Comparison of ENCODE assay signal across 28 cellular contexts in genomic region chr2:126300348-126300747, GRCh38.
"Had no signal": no experiment of that assay in that cellular context is flagged by ENCODE, and none has a peak within 500 bp of the region (broad histone marks: within the 10 kb centered on the region; RNA-seq: fewer than 3 reads in every experiment).

No MANE protein-coding gene starts in this region.

- H3K36me3 ChIP-seq: adrenal gland, breast epithelium, SJSA1 had no signal

- H3K9me3 ChIP-seq: adrenal gland, body of pancreas, breast epithelium, SJSA1, SK-N-SH had no signal

- H3K36me3 Mint-ChIP-seq: activated naive CD8-positive, alpha-beta T cell treated with anti-CD3 and anti-CD28 coated beads, Interleukin-2, amount 10 ng/mL, durations not matched to agents 7 days and 5 days had no signal

- H3K4me1 Mint-ChIP-seq: activated CD4-positive, alpha-beta memory T cell treated with anti-CD3 and anti-CD28 coated beads, Interleukin-2, amount 10 ng/mL, durations not matched to agents 7 days and 5 days; activated naive CD8-positive, alpha-beta T cell treated with anti-CD3 and anti-CD28 coated beads, Interleukin-2, amount 10 ng/mL, durations not matched to agents 7 days and 5 days had no signal

- H3K9me3 Mint-ChIP-seq: activated naive CD8-positive, alpha-beta T cell treated with anti-CD3 and anti-CD28 coated beads, Interleukin-2, amount 10 ng/mL, durations not matched to agents 7 days and 5 days; T-helper 1 cell treated with Interleukin-12 subunit alpha and Interleukin-12 subunit beta and Interleukin-4 antibody, amounts not matched to agents 30 μg/mL and 1 μg/mL, for 36 hours; T-helper 2 cell treated with Interferon-gamma antibody and Interleukin-4, amounts not matched to agents 5 μg/mL and 100 μg/mL, for 36 hours had no signal

- H3K4me3 Mint-ChIP-seq: activated CD4-positive, alpha-beta memory T cell treated with anti-CD3 and anti-CD28 coated beads, Interleukin-2, amount 10 ng/mL, durations not matched to agents 7 days and 5 days; activated naive CD8-positive, alpha-beta T cell treated with anti-CD3 and anti-CD28 coated beads, Interleukin-2, amount 10 ng/mL, durations not matched to agents 7 days and 5 days; T-helper 1 cell treated with Interleukin-12 subunit alpha and Interleukin-12 subunit beta and Interleukin-4 antibody, amounts not matched to agents 30 μg/mL and 1 μg/mL, for 36 hours; T-helper 2 cell treated with Interferon-gamma antibody and Interleukin-4, amounts not matched to agents 5 μg/mL and 100 μg/mL, for 36 hours had no signal

- ATAC-seq: activated CD4-positive, CD25-positive, alpha-beta regulatory T cell treated with anti-CD3 and anti-CD28 coated beads, Interleukin-2, amount 50 U/mL, for 24 hours; body of pancreas; Panc1 had no signal

- H3K27me3 ChIP-seq: adrenal gland, body of pancreas, breast epithelium, SJSA1 had no signal

- H3K9ac ChIP-seq: KMS-11, SK-N-SH had no signal

- H3K27ac ChIP-seq: adrenal gland, body of pancreas, breast epithelium, KMS-11, SJSA1 had no signal

- H3K4me1 ChIP-seq: adrenal gland, breast epithelium, SJSA1 had no signal

- H3K27me3 Mint-ChIP-seq: activated CD4-positive, alpha-beta memory T cell treated with anti-CD3 and anti-CD28 coated beads, Interleukin-2, amount 10 ng/mL, durations not matched to agents 7 days and 5 days; activated naive CD8-positive, alpha-beta T cell treated with anti-CD3 and anti-CD28 coated beads, Interleukin-2, amount 10 ng/mL, durations not matched to agents 7 days and 5 days had no signal

- H3K4me3 ChIP-seq: adrenal gland, body of pancreas, breast epithelium, SJSA1 had no signal

- H3K4me2 ChIP-seq: KMS-11, SK-N-SH had no signal

- DNase-seq: activated CD4-positive, alpha-beta memory T cell treated with anti-CD3 and anti-CD28 coated beads, Interleukin-2, amount 10 ng/mL, durations not matched to agents 7 days and 5 days; activated CD4-positive, alpha-beta T cell treated with anti-CD3 and anti-CD28 coated beads for 4 hours; activated CD4-positive, alpha-beta T cell treated with anti-CD3 and anti-CD28 coated beads, Interleukin-2, amount 50 U/mL, for 1 hour; activated effector memory CD4-positive, alpha-beta T cell treated with anti-CD3 and anti-CD28 coated beads, Interleukin-2, amount 50 U/mL, for 16 hours; activated naive CD4-positive, alpha-beta T cell; activated naive CD4-positive, alpha-beta T cell treated with anti-CD3 and anti-CD28 coated beads, Interleukin-2, amount 50 U/mL, for 16 hours; activated naive CD8-positive, alpha-beta T cell treated with anti-CD3 and anti-CD28 coated beads, Interleukin-2, amount 10 ng/mL, durations not matched to agents 7 days and 5 days; adrenal gland; body of pancreas; MM.1S; MV-4-11; NCI-H1092; NCI-H1436 treated with DMSO at 0.1 percent for 48 hours; NCI-H1694 treated with DMSO at 0.1 percent for 48 hours; NCI-H2029; NCI-H345; NCI-H524 treated with DMSO at 0.1 percent for 48 hours; SHP77; SK-N-SH had no signal

- FAIRE-seq: astrocyte, TTC549 had no signal

- H3K27ac Mint-ChIP-seq: activated CD4-positive, alpha-beta memory T cell treated with anti-CD3 and anti-CD28 coated beads, Interleukin-2, amount 10 ng/mL, durations not matched to agents 7 days and 5 days; activated naive CD8-positive, alpha-beta T cell treated with anti-CD3 and anti-CD28 coated beads, Interleukin-2, amount 10 ng/mL, durations not matched to agents 7 days and 5 days; T-helper 1 cell treated with Interleukin-12 subunit alpha and Interleukin-12 subunit beta and Interleukin-4 antibody, amounts not matched to agents 30 μg/mL and 1 μg/mL, for 36 hours; T-helper 2 cell treated with Interferon-gamma antibody and Interleukin-4, amounts not matched to agents 5 μg/mL and 100 μg/mL, for 36 hours had no signal
